35 cellular contexts compared by ENCODE assay signal in genomic region chr15:94611656-94612055, GRCh38.
DNase-seq lines count a peak whose midpoint lies in the region; ATAC-seq, FAIRE-seq and TF ChIP-seq lines count a peak whose summit lies in the region.
"Had no signal": no experiment of that assay in that cellular context is flagged by ENCODE, and none has a peak within 500 bp of the region (broad histone marks: within the 10 kb centered on the region; RNA-seq: fewer than 3 reads in every experiment).

No MANE protein-coding gene starts in this region.

- no peak for TF ChIP-seq POLR2A in K562 (conservative IDR thresholded peaks at IDR 0.05)

- BruUV-seq in K562 (replicated peaks; lab: Mats Ljungman, UMichigan): no TSS peak

- TF ChIP-seq RAD21 in K562 (CRISPR knock-in tag; conservative IDR thresholded peaks at IDR 0.05 in 1 of 2, IDR thresholded peaks at IDR 0.05 in 1 of 2): no peak

- no peak overlapping the region for H3K4me2 ChIP-seq in K562 (ENCODE audit: insufficient read depth, low read length)
- H3K4me2 ChIP-seq in hepatocyte: no peak overlapping the region
- H3K4me2 ChIP-seq in Karpas-422 (ENCODE audit: low read depth, low read length, poor library complexity, severe bottlenecking): no peak overlapping the region
- H3K4me2 ChIP-seq: A549, BLaER1 had no signal

- H3K79me2 ChIP-seq in K562 (ENCODE audit: control insufficient read depth, insufficient read depth, low read length) (no peaks in the 10 kb centered on the region), hepatocyte (no peaks in the 10 kb centered on the region), Karpas-422 (ENCODE audit: low read length) (no peaks in the 10 kb centered on the region)

- ATAC-seq in K562: no peak
- ATAC-seq: A549; CD8-positive, alpha-beta T cell had no signal

- CTCF ChIA-PET in K562 (lab: Yijun Ruan, JAX; ENCODE audit: low intra/inter-chr PET ratio): no interaction called here

- no peak overlapping the region for H3K4me3 Mint-ChIP-seq in type B pancreatic cell
- H3K4me3 Mint-ChIP-seq: B cell; CD14-positive monocyte; CD4-positive, alpha-beta memory T cell; CD4-positive, alpha-beta T cell; CD4-positive, CD25-positive, alpha-beta regulatory T cell; CD8-positive, alpha-beta memory T cell; CD8-positive, alpha-beta T cell had no signal

- H3K9ac ChIP-seq in K562 (ENCODE audit: insufficient read depth in 1 of 2, low read depth in 2 of 2, low read length in 2 of 2) (no peak overlapping the region), Karpas-422 (ENCODE audit: low read length) (no peak overlapping the region)
- H3K9ac ChIP-seq: BLaER1; BLaER1 treated with 17β-estradiol and CSF1 and Interleukin-3, amounts not matched to agents 10 nM and 100 nM had no signal

- no peak for FAIRE-seq in K562 (lab: Jason Lieb, UNC)
- FAIRE-seq: A204.1, A549, D721Med had no signal

- peaks cover 6% of the 10 kb centered on the region for H3K27me3 Mint-ChIP-seq in type B pancreatic cell
- H3K27me3 Mint-ChIP-seq: CD4-positive, CD25-positive, alpha-beta regulatory T cell had no signal

- H3K9me2 ChIP-seq in hepatocyte (replicated peaks; ENCODE audit: insufficient read depth): no peaks in the 10 kb centered on the region
- no peaks in the 10 kb centered on the region for H3K9me2 ChIP-seq in Karpas-422 (replicated peaks; ENCODE audit: insufficient read depth, low read length)

- no peak for TF ChIP-seq CTCF in K562 (IDR thresholded peaks at IDR 0.05 in 2 of 3, conservative IDR thresholded peaks at IDR 0.05 in 1 of 3; ENCODE audit: insufficient read depth in 2 of 3, low read depth in 1 of 3, low read length in 3 of 3)
- no peak for TF ChIP-seq CTCF in hepatocyte (IDR thresholded peaks at IDR 0.05; ENCODE audit: poor library complexity)
- no peak for TF ChIP-seq CTCF in type B pancreatic cell (conservative IDR thresholded peaks at IDR 0.05)

- H3K9me3 Mint-ChIP-seq in type B pancreatic cell: no peaks in the 10 kb centered on the region
- H3K9me3 Mint-ChIP-seq: CD4-positive, alpha-beta T cell; CD8-positive, alpha-beta memory T cell; CD8-positive, alpha-beta T cell had no signal

- H3K27ac ChIP-seq in K562 (ENCODE audit: extremely low read depth, low read depth, low read length) (no peak overlapping the region), hepatocyte (peak overlapping the region; percentile 35), Karpas-422 (ENCODE audit: low read length) (no peak overlapping the region)
- H3K27ac ChIP-seq: 22Rv1; A549; BLaER1; BLaER1 treated with 17β-estradiol and CSF1 and Interleukin-3, amounts not matched to agents 10 nM and 100 nM; C4-2B had no signal

- H2AFZ ChIP-seq in K562 (ENCODE audit: low read depth, low read length) (no peak overlapping the region), hepatocyte (no peak overlapping the region), Karpas-422 (ENCODE audit: low read length) (no peak overlapping the region)

- no peaks in the 10 kb centered on the region for H3K4me1 Mint-ChIP-seq in type B pancreatic cell (ENCODE audit: unreplicated experiment)

- H3K9me3 ChIP-seq in K562 (replicated peaks; ENCODE audit: control insufficient read depth, insufficient read depth, low read depth, low read length) (no peaks in the 10 kb centered on the region), hepatocyte (ENCODE audit: low read depth) (no peaks in the 10 kb centered on the region), Karpas-422 (ENCODE audit: low read length) (no peaks in the 10 kb centered on the region)
- H3K9me3 ChIP-seq: A549, BE2C, BLaER1, Caco-2 had no signal

- in situ Hi-C loops in K562 (cut with MboI): no loop called here

- no peaks in the 10 kb centered on the region for H4K20me1 ChIP-seq in K562 (replicated peaks; ENCODE audit: control insufficient read depth, insufficient read depth, low read length)
- no peaks in the 10 kb centered on the region for H4K20me1 ChIP-seq in hepatocyte (ENCODE audit: insufficient read depth, poor library complexity, severe bottlenecking)
- no peaks in the 10 kb centered on the region for H4K20me1 ChIP-seq in Karpas-422 (ENCODE audit: insufficient read depth, low read depth, low read length)
- H4K20me1 ChIP-seq: BLaER1 had no signal

- H3K36me3 Mint-ChIP-seq in type B pancreatic cell: no peaks in the 10 kb centered on the region
- H3K36me3 Mint-ChIP-seq: CD14-positive monocyte; CD4-positive, alpha-beta memory T cell; CD4-positive, CD25-positive, alpha-beta regulatory T cell; CD8-positive, alpha-beta memory T cell; CD8-positive, alpha-beta T cell had no signal

- H3K36me3 ChIP-seq in K562 (ENCODE audit: control insufficient read depth, insufficient read depth, low read length) (no peaks in the 10 kb centered on the region), hepatocyte (replicated peaks; ENCODE audit: insufficient read depth, low read depth) (no peaks in the 10 kb centered on the region), Karpas-422 (ENCODE audit: insufficient read depth, low read length) (no peaks in the 10 kb centered on the region)
- H3K36me3 ChIP-seq: BE2C; BLaER1; BLaER1 treated with 17β-estradiol and CSF1 and Interleukin-3, amounts not matched to agents 10 nM and 100 nM had no signal

- no peak for DNase-seq in K562 (ENCODE audit: extremely low read depth in 1 of 4, low spot score in 3 of 4)
- DNase-seq in hepatocyte (ENCODE audit: low spot score): no peak
- DNase-seq in type B pancreatic cell (ENCODE audit: extremely low spot score, unreplicated experiment): no peak
- no peak for DNase-seq in Karpas-422
- no peak for DNase-seq in glomerular visceral epithelial cell (ENCODE audit: extremely low spot score)
- DNase-seq in KG1 (lab: John Stamatoyannopoulos, UW): no peak
- DNase-seq: 8988T; ACHN; AML-193; BE2C; C1 segment of cervical spinal cord; Caco-2; Calu3; CD4-positive, alpha-beta memory T cell; CD4-positive, alpha-beta T cell; CD4-positive, CD25-positive, alpha-beta regulatory T cell; CD8-positive, alpha-beta memory T cell; CD8-positive, alpha-beta T cell; COR-L47; DMS 273 treated with DMSO at 0.1 percent for 48 hours; DMS153; DMS53; DMS79; DMS79 treated with DMSO at 0.1 percent for 48 hours; DND-41; EL had no signal

- intact Hi-C loops in K562 (cut with micrococcal nuclease): no loop called here

- POLR2A ChIA-PET in K562 (lab: Yijun Ruan, JAX): no interaction called here

- H3K9me1 ChIP-seq in K562 (ENCODE audit: control insufficient read depth, insufficient read depth, low read length): no peaks in the 10 kb centered on the region

- H3K27me3 ChIP-seq in K562 (ENCODE audit: control insufficient read depth in 2 of 2, insufficient read depth in 2 of 2, low read length in 2 of 2) (no peaks in the 10 kb centered on the region), hepatocyte (no peaks in the 10 kb centered on the region), Karpas-422 (ENCODE audit: low read length) (no peaks in the 10 kb centered on the region)
- H3K27me3 ChIP-seq: BLaER1 had no signal

- H3K4me3 ChIP-seq in K562: no peak overlapping the region
- no peak overlapping the region for H3K4me3 ChIP-seq in hepatocyte
- H3K4me3 ChIP-seq in Karpas-422 (ENCODE audit: low read length): no peak overlapping the region
- H3K4me3 ChIP-seq: A549; BLaER1; BLaER1 treated with 17β-estradiol and CSF1 and Interleukin-3, amounts not matched to agents 10 nM and 100 nM had no signal

- TF ChIP-seq EP300 in K562 (IDR thresholded peaks at IDR 0.05; ENCODE audit: low read length): no peak

- peak overlapping the region; percentile 53 for H3K27ac Mint-ChIP-seq in type B pancreatic cell
- H3K27ac Mint-ChIP-seq: B cell; CD14-positive monocyte; CD4-positive, alpha-beta memory T cell; CD4-positive, alpha-beta T cell; CD4-positive, CD25-positive, alpha-beta regulatory T cell; CD8-positive, alpha-beta memory T cell; CD8-positive, alpha-beta T cell had no signal

- no peaks in the 10 kb centered on the region for H3K4me1 ChIP-seq in K562 (replicated peaks in 1 of 2; ENCODE audit: control insufficient read depth in 2 of 2, insufficient read depth in 2 of 2, low read length in 2 of 2)
- no peaks in the 10 kb centered on the region for H3K4me1 ChIP-seq in hepatocyte (ENCODE audit: insufficient read depth)
- no peaks in the 10 kb centered on the region for H3K4me1 ChIP-seq in Karpas-422 (ENCODE audit: low read length)
- H3K4me1 ChIP-seq: A549, BE2C, Caco-2 had no signal

- WGBS in K562 (ENCODE audit: insufficient coverage, low coverage, missing lambda C conversion rate): 0% methylated on average over 2 of the region's 2 CpGs
- WGBS in hepatocyte (ENCODE audit: low lambda C conversion rate, missing lambda C conversion rate): 97% methylated on average over 2 of the region's 2 CpGs

TF ChIP-seq in K562, 482 proteins besides CTCF, POLR2A, EP300 and RAD21:
- TF ChIP-seq ZFP36 (IDR thresholded peaks at IDR 0.05; ENCODE audit: low read depth, low read length, partially characterized antibody) (peak; percentile 89), RBM25 (IDR thresholded peaks at IDR 0.05; ENCODE audit: low read depth, low read length, severe bottlenecking) (peak; percentile 52), SAFB2 (IDR thresholded peaks at IDR 0.05; ENCODE audit: borderline replicate concordance, low read depth, low read length, severe bottlenecking) (no peak)
